Comparison of ENCODE assay signal across 8 cellular contexts in genomic region chr14:77799863-77800730, GRCh38.
DNase-seq lines count a peak whose midpoint lies in the region; ATAC-seq lines count a peak whose summit lies in the region.

A gene with protein sequence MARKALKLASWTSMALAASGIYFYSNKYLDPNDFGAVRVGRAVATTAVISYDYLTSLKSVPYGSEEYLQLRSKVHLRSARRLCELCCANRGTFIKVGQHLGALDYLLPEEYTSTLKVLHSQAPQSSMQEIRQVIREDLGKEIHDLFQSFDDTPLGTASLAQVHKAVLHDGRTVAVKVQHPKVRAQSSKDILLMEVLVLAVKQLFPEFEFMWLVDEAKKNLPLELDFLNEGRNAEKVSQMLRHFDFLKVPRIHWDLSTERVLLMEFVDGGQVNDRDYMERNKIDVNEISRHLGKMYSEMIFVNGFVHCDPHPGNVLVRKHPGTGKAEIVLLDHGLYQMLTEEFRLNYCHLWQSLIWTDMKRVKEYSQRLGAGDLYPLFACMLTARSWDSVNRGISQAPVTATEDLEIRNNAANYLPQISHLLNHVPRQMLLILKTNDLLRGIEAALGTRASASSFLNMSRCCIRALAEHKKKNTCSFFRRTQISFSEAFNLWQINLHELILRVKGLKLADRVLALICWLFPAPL (plus strand): TSS chr14:77800109. CDS start chr14:77818979, 18,870 bp downstream.

- peak; percentile 60 for DNase-seq in CMK (ENCODE audit: low read depth)
- peak; percentile 85 for DNase-seq in HK-2 (ENCODE audit: unreplicated experiment)
- DNase-seq in NCI-H82 treated with DMSO at 0.1 percent for 48 hours (lab: John Stamatoyannopoulos, UW; ENCODE audit: unreplicated experiment) = peak; percentile 29
- DNase-seq in activated CD8-positive, alpha-beta memory T cell treated with anti-CD3 and anti-CD28 coated beads for 1 hour (ENCODE audit: extremely low read depth in 1 of 2, low read depth in 1 of 2) = peak; percentile 49 to 79
- peak; percentile 80 for DNase-seq in effector CD4-positive, alpha-beta T cell
- peak; percentile 95 for DNase-seq in medulla oblongata (ENCODE audit: extremely low spot score)
- DNase-seq in stimulated activated CD8-positive, alpha-beta memory T cell treated with anti-CD3 and anti-CD28 coated beads, Interleukin-12 subunit alpha, Interleukin-12 subunit beta, amount 100 ng/mL, for 1 hour (ENCODE audit: low read depth) = peak; percentile 72

- ATAC-seq in GM19455 (IDR thresholded peaks at IDR 0.05; ENCODE audit: unreplicated experiment) = peak; percentile 98

Comparison
In these comparisons a context has a peak if more than half of its experiments do, and no peak if none do; other contexts are left out.
1. Peak in every context shown above with its lines: DNase-seq and ATAC-seq.
2. DNase-seq: peak in every context shown above with its lines; median percentile 95 in medulla oblongata; 85 in HK-2; 80 in effector CD4-positive, alpha-beta T cell; 72 in stimulated activated CD8-positive, alpha-beta memory T cell treated with anti-CD3 and anti-CD28 coated beads, Interleukin-12 subunit alpha, Interleukin-12 subunit beta, amount 100 ng/mL, for 1 hour; 64 in activated CD8-positive, alpha-beta memory T cell treated with anti-CD3 and anti-CD28 coated beads for 1 hour; 60 in CMK; 29 in NCI-H82 treated with DMSO at 0.1 percent for 48 hours.